ENCODE assay signal across 22 cellular contexts in genomic region chr3:35737527-35737926, GRCh38.
DNase-seq lines count a peak whose midpoint lies in the region; ATAC-seq and TF ChIP-seq lines count a peak whose summit lies in the region.
"Had no signal": no experiment of that assay in that cellular context is flagged by ENCODE, and none has a peak within 500 bp of the region (broad histone marks: within the 10 kb centered on the region; RNA-seq: fewer than 3 reads in every experiment).

No MANE protein-coding gene starts in this region.

- no peak overlapping the region for H3K27ac ChIP-seq in OCI-LY3 (ENCODE audit: low read length)
- H3K27ac ChIP-seq: BLaER1 had no signal

- H2AFZ ChIP-seq in OCI-LY3 (ENCODE audit: low read depth, low read length) = no peak overlapping the region

- H4K20me1 ChIP-seq in OCI-LY3 (ENCODE audit: insufficient read depth, low read length) = no peaks in the 10 kb centered on the region

- H3K4me2 ChIP-seq in OCI-LY3 (ENCODE audit: low read length) = peak overlapping the region; percentile 37
- H3K4me2 ChIP-seq: BLaER1 had no signal

- no peaks in the 10 kb centered on the region for H3K27me3 ChIP-seq in OCI-LY3 (ENCODE audit: low read depth, low read length)
- H3K27me3 ChIP-seq: BE2C, BLaER1 had no signal

- ATAC-seq in HG02623 (IDR thresholded peaks at IDR 0.05; ENCODE audit: unreplicated experiment) (no peak), HG03565 (IDR thresholded peaks at IDR 0.05; ENCODE audit: unreplicated experiment) (no peak)
- ATAC-seq: GM12878 had no signal

- no peak overlapping the region for H3K9ac ChIP-seq in OCI-LY3 (ENCODE audit: low read length)
- H3K9ac ChIP-seq: BLaER1 had no signal

- no peaks in the 10 kb centered on the region for H3K9me3 ChIP-seq in OCI-LY3 (ENCODE audit: insufficient read depth, low read length)
- H3K9me3 ChIP-seq: BE2C, BLaER1 had no signal

- no peak for TF ChIP-seq CTCF in OCI-LY3 (IDR thresholded peaks at IDR 0.05; ENCODE audit: low read depth, low read length)

- H3K79me2 ChIP-seq in OCI-LY3 (ENCODE audit: low read length) = no peaks in the 10 kb centered on the region

- no peaks in the 10 kb centered on the region for H3K36me3 ChIP-seq in OCI-LY3 (replicated peaks; ENCODE audit: low read depth, low read length)
- H3K36me3 ChIP-seq: BE2C had no signal

- peaks cover 29% of the 10 kb centered on the region for H3K4me1 ChIP-seq in OCI-LY3 (ENCODE audit: low read length)
- H3K4me1 ChIP-seq: BE2C had no signal

- no peak overlapping the region for H3K4me3 ChIP-seq in OCI-LY3 (ENCODE audit: low read length)
- H3K4me3 ChIP-seq: BLaER1, GM12878 had no signal

- DNase-seq in putamen (ENCODE audit: low spot score) (peak; percentile 62), NCI-H1417 treated with DMSO at 0.1 percent for 48 hours (lab: John Stamatoyannopoulos, UW) (no peak)
- DNase-seq: 8988T; ACHN; BE2C; C1 segment of cervical spinal cord; CD4-positive, alpha-beta memory T cell; CD4-positive, CD25-positive, alpha-beta regulatory T cell; CD8-positive, alpha-beta memory T cell; COR-L47; DMS 273 treated with DMSO at 0.1 percent for 48 hours; DMS153; DMS53; DMS79; DND-41; EL; GDM1 had no signal
